1 cellular context compared by ENCODE assay signal in the genomic region with DNA sequence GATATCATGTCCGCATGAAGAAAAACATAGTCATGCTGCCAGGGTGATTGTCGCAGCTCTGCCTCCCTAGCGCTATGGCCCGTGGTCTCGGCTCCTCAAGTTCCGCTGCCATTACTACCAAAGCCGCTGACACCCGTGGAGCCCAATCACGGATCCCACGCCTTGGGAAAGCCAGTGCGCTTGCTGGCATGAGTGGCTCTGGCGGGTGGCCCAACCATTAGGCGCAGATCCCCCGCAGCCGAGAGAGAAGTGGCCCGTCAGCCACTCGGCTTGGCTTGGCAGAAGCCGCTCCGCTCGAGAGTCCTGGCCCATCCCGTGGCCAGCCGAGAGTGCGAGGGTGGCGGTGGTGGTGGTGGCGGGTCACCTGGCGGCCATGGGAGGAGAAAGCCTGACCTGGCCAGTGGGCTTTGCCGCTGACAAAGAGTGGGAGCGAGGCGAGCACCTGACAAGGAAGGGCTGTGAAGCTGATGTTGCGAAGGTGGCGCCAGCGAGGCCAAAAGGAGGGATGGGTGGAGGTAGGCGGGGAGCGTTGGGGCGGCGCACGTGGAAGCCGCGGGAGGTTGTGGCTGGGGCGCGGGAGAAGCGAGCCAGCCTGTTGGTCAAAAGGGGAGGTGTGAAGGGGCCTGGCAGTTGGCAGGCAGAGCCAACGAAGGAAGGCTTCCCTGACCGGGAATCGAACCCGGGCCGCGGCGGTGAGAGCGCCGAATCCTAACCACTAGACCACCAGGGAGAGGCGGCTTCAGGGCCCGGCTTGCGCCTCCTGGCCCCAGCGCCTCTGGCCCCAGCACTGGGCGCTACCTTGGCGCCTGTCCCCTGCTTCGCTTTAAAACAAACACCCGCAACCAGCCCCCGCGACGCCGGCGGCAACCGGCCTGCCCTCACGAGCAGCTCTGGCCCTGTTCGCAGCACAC.
A peak's percentile ranks its signal among the peaks of the same experiment; 100 is the strongest.
TF ChIP-seq lines count a peak whose summit lies in the region.

No MANE protein-coding gene starts in this region.

TF ChIP-seq in HepG2, 621 proteins besides CTCF, POLR2A, EP300 and RAD21:
- TF ChIP-seq MATR3 (CRISPR knock-in tag; IDR thresholded peaks at IDR 0.05) (peak; percentile 82; the same call in 1 of the 2 replicates), RXRA (CRISPR knock-in tag; IDR thresholded peaks at IDR 0.05) (peak; percentile 46; the same call in 1 of the 2 replicates), HOXA3 (CRISPR knock-in tag; IDR thresholded peaks at IDR 0.05) (peak; percentile 25; the same call in 1 of the 2 replicates), ZNF768 (CRISPR knock-in tag; IDR thresholded peaks at IDR 0.05) (peak; percentile 62; the same call in 1 of the 2 replicates), CBX5 (CRISPR knock-in tag; IDR thresholded peaks at IDR 0.05; ENCODE audit: borderline replicate concordance) (0 out of 2 replicates have a peak, but pooled peaks have one; percentile 22), GABPB1 (CRISPR knock-in tag; IDR thresholded peaks at IDR 0.05) (peak; percentile 25; the same call in 1 of the 2 replicates), AHR (CRISPR knock-in tag; IDR thresholded peaks at IDR 0.05) (peak; percentile 47; the same call in 1 of the 2 replicates)
- TF ChIP-seq, protein P1, sequence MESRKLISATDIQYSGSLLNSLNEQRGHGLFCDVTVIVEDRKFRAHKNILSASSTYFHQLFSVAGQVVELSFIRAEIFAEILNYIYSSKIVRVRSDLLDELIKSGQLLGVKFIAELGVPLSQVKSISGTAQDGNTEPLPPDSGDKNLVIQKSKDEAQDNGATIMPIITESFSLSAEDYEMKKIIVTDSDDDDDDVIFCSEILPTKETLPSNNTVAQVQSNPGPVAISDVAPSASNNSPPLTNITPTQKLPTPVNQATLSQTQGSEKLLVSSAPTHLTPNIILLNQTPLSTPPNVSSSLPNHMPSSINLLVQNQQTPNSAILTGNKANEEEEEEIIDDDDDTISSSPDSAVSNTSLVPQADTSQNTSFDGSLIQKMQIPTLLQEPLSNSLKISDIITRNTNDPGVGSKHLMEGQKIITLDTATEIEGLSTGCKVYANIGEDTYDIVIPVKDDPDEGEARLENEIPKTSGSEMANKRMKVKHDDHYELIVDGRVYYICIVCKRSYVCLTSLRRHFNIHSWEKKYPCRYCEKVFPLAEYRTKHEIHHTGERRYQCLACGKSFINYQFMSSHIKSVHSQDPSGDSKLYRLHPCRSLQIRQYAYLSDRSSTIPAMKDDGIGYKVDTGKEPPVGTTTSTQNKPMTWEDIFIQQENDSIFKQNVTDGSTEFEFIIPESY (CRISPR knock-in tag; IDR thresholded peaks at IDR 0.05) = peak; percentile 89
